ENCODE assay signal across 9 cellular contexts in the genomic region with DNA sequence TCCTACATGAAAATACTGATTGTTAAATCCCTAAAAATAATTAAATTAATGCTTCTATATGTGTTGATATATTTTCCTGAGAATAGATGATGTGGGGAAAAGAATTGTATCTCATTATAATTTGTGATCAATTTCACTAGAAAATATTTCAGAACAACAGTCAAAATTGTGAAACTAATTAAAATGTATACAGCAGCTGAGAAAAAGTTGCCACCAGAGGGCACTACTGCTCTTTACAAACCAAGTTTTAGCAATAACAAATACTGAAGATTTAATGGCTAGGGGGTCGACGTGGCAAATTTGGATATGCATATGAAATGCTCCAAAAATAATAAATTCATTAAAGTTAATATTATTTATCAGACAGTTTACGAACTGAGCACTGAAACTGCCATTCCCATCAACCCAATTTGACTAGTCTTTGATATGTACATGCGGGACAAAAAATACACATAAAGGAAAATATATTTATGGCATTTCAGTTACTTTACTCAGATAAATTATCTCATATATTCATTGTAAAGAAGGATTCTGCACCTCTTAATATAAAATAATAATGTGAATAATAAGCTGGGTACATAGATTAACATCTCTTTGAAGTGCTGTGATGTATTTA.
A peak's percentile ranks its signal among the peaks of the same experiment; 100 is the strongest.
DNase-seq lines count a peak whose midpoint lies in the region; ATAC-seq and TF ChIP-seq lines count a peak whose summit lies in the region.
"Had no signal": no experiment of that assay in that cellular context is flagged by ENCODE, and none has a peak within 500 bp of the region (broad histone marks: within the 10 kb centered on the region; RNA-seq: fewer than 3 reads in every experiment).

No MANE protein-coding gene starts in this region.

- no peak overlapping the region for H3K27ac ChIP-seq in HEK293 (ENCODE audit: extremely low read depth, low read depth, low read length)

- H3K4me3 ChIP-seq in HEK293 (ENCODE audit: low read depth, low read length) (no peak overlapping the region), cardiac fibroblast (replicated peaks in 1 of 2; ENCODE audit: low read depth in 2 of 2, low read length in 2 of 2) (no peak overlapping the region)

- CTCF ChIA-PET in HEK293 (lab: Yijun Ruan, JAX): interaction anchor here (0.5 to 1.7 kb wide), 9 partner anchors 8 to 1978 kb away, joined by 3 to 6 read pairs (median 4); no protein-coding TSS in a partner anchor

- in situ Hi-C loops in Caki2 (cut with HindIII; ENCODE audit: low pct_unique_long_range_greater_than_20kb, low sequenced_read_pairs): no loop called here

- no peaks in the 10 kb centered on the region for H3K36me3 Mint-ChIP-seq in memory B cell
- no peaks in the 10 kb centered on the region for H3K36me3 Mint-ChIP-seq in stimulated activated effector memory CD8-positive, alpha-beta T cell treated with anti-CD3 and anti-CD28 coated beads, Interleukin-12 subunit alpha, Interleukin-12 subunit beta, amount 100 ng/mL, for 72 hours
- H3K36me3 Mint-ChIP-seq: naive thymus-derived CD4-positive, alpha-beta T cell had no signal

- TF ChIP-seq CTCF in HEK293 (tag by site-specific recombination; IDR thresholded peaks at IDR 0.05): no peak
- peak; percentile 54 for TF ChIP-seq CTCF in cardiac fibroblast (IDR thresholded peaks at IDR 0.05; ENCODE audit: low read depth, low read length)

- no peaks in the 10 kb centered on the region for H3K36me3 ChIP-seq in HEK293 (ENCODE audit: control insufficient read depth in 2 of 2, insufficient read depth in 1 of 2, low read length in 2 of 2)

- ATAC-seq in memory B cell (ENCODE audit: low read depth): no peak
- no peak for ATAC-seq in stimulated activated effector memory CD8-positive, alpha-beta T cell treated with anti-CD3 and anti-CD28 coated beads, Interleukin-12 subunit alpha, Interleukin-12 subunit beta, amount 100 ng/mL, for 72 hours
- no peak for ATAC-seq in HG03565 (IDR thresholded peaks at IDR 0.05; ENCODE audit: unreplicated experiment)
- ATAC-seq: naive thymus-derived CD4-positive, alpha-beta T cell had no signal

- H3K27me3 Mint-ChIP-seq in memory B cell: no peaks in the 10 kb centered on the region
- H3K27me3 Mint-ChIP-seq: naive thymus-derived CD4-positive, alpha-beta T cell had no signal

- no peaks in the 10 kb centered on the region for H3K4me1 ChIP-seq in HEK293 (ENCODE audit: control insufficient read depth, insufficient read depth, low read length)

- H3K4me1 Mint-ChIP-seq in memory B cell: no peaks in the 10 kb centered on the region
- no peaks in the 10 kb centered on the region for H3K4me1 Mint-ChIP-seq in stimulated activated effector memory CD8-positive, alpha-beta T cell treated with anti-CD3 and anti-CD28 coated beads, Interleukin-12 subunit alpha, Interleukin-12 subunit beta, amount 100 ng/mL, for 72 hours

- H3K4me3 Mint-ChIP-seq in memory B cell: no peak overlapping the region
- H3K4me3 Mint-ChIP-seq in stimulated activated effector memory CD8-positive, alpha-beta T cell treated with anti-CD3 and anti-CD28 coated beads, Interleukin-12 subunit alpha, Interleukin-12 subunit beta, amount 100 ng/mL, for 72 hours: no peak overlapping the region
- H3K4me3 Mint-ChIP-seq: naive thymus-derived CD4-positive, alpha-beta T cell had no signal

- POLR2A ChIA-PET in HEK293 (lab: Yijun Ruan, JAX): no interaction called here

- no peak overlapping the region for H3K27ac Mint-ChIP-seq in memory B cell
- H3K27ac Mint-ChIP-seq in stimulated activated effector memory CD8-positive, alpha-beta T cell treated with anti-CD3 and anti-CD28 coated beads, Interleukin-12 subunit alpha, Interleukin-12 subunit beta, amount 100 ng/mL, for 72 hours: no peak overlapping the region
- H3K27ac Mint-ChIP-seq: naive thymus-derived CD4-positive, alpha-beta T cell had no signal

- DNase-seq in Caki2 (ENCODE audit: low read depth): peak; percentile 22
- DNase-seq in OCI-M1 (lab: John Stamatoyannopoulos, UW): peak; percentile 75
- DNase-seq in cardiac fibroblast (ENCODE audit: low read depth in 2 of 2): peak; percentile 49 to 63
- DNase-seq in memory B cell (ENCODE audit: low spot score in 2 of 2): peak; percentile 19 to 20
- DNase-seq in stimulated activated effector memory CD8-positive, alpha-beta T cell treated with anti-CD3 and anti-CD28 coated beads, Interleukin-12 subunit alpha, Interleukin-12 subunit beta, amount 100 ng/mL, for 72 hours (ENCODE audit: low spot score in 2 of 2): no peak
- DNase-seq in T-helper 9 cell: no peak

- no peaks in the 10 kb centered on the region for H3K9me3 ChIP-seq in HEK293 (ENCODE audit: control insufficient read depth, insufficient read depth, low read depth, low read length)

- no peaks in the 10 kb centered on the region for H3K9me3 Mint-ChIP-seq in memory B cell
- H3K9me3 Mint-ChIP-seq in stimulated activated effector memory CD8-positive, alpha-beta T cell treated with anti-CD3 and anti-CD28 coated beads, Interleukin-12 subunit alpha, Interleukin-12 subunit beta, amount 100 ng/mL, for 72 hours: peaks cover 5% of the 10 kb centered on the region

TF ChIP-seq in HEK293, 187 proteins besides CTCF, POLR2A, EP300 and RAD21:
- TF ChIP-seq ZNF621 (tag by site-specific recombination; IDR thresholded peaks at IDR 0.05): no peak
- TF ChIP-seq, protein P1, sequence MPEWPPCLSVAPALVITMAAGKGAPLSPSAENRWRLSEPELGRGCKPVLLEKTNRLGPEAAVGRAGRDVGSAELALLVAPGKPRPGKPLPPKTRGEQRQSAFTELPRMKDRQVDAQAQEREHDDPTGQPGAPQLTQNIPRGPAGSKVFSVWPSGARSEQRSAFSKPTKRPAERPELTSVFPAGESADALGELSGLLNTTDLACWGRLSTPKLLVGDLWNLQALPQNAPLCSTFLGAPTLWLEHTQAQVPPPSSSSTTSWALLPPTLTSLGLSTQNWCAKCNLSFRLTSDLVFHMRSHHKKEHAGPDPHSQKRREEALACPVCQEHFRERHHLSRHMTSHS (tag by site-specific recombination; IDR thresholded peaks at IDR 0.05): no peak
- TF ChIP-seq ZNF654 (tag by site-specific recombination; IDR thresholded peaks at IDR 0.05; ENCODE audit: low read depth): peak; percentile 20; the same call in 1 of the 2 replicates
- no peak for TF ChIP-seq GLIS2 (tag by site-specific recombination; IDR thresholded peaks at IDR 0.05)
- no peak for TF ChIP-seq ZNF776 (tag by site-specific recombination; IDR thresholded peaks at IDR 0.05; ENCODE audit: borderline replicate concordance)
- TF ChIP-seq ZNF558 (tag by site-specific recombination; IDR thresholded peaks at IDR 0.05): no peak
TF ChIP-seq in HEK293: peak in this region for 1.

Comparison
In these comparisons a context has a peak if more than half of its experiments do, and no peak if none do; other contexts are left out.
1. DNase-seq: peak in Caki2 (single experiment), OCI-M1 (single experiment), cardiac fibroblast (2 of 2) and memory B cell (2 of 2); none in stimulated activated effector memory CD8-positive, alpha-beta T cell treated with anti-CD3 and anti-CD28 coated beads, Interleukin-12 subunit alpha, Interleukin-12 subunit beta, amount 100 ng/mL, for 72 hours (0 of 2) and T-helper 9 cell (single experiment).